Comparison of ENCODE assay signal across 1 cellular context in the genomic region with DNA sequence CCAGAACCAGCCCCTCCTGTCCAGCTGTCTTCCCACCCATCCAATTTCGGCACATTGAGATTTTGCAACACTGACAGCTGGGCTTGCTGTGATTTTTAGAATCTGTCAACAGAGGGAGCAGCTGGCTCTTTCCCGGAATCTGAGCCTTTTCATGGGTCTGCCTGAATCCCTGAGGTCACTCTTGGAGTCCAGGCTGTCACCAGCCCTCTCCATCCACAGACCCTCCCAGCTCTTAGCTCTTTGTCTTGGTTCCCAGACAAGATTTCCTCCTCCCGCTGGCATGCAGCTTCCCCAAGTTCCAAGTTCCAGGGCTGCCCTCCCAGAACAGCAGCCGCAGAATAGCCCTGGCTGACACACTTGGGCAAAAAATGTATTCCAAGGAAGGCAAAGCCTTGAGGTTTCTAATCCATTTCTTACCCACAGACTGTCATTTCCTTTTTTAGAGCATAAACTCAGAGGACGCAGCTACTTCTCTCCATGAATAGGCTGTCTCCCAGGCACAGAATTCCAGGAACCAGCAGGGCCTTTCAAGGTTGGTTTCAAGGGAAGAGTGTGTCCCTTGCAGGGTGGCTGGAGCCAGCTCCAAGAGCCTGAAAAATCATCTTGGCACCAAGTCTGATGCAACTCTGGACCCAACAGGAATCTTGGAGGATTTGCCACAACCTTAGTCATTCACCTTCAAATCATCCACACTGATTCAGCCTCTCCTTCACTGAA.
TF ChIP-seq lines count a peak whose summit lies in the region.

No MANE protein-coding gene starts in this region.

TF ChIP-seq in GM23338, 12 proteins besides CTCF, POLR2A, EP300 and RAD21 (continued from another document):
- no peak for TF ChIP-seq ZNF114 (CRISPR knock-in tag; IDR thresholded peaks at IDR 0.05)
- no peak for TF ChIP-seq POLR2AphosphoS5 (IDR thresholded peaks at IDR 0.05; ENCODE audit: low read depth)
- TF ChIP-seq ZNF331 (CRISPR knock-in tag; IDR thresholded peaks at IDR 0.05; ENCODE audit: low read depth), result no peak
- TF ChIP-seq NANOG (IDR thresholded peaks at IDR 0.05; ENCODE audit: borderline replicate concordance), result no peak
- TF ChIP-seq, protein P1, sequence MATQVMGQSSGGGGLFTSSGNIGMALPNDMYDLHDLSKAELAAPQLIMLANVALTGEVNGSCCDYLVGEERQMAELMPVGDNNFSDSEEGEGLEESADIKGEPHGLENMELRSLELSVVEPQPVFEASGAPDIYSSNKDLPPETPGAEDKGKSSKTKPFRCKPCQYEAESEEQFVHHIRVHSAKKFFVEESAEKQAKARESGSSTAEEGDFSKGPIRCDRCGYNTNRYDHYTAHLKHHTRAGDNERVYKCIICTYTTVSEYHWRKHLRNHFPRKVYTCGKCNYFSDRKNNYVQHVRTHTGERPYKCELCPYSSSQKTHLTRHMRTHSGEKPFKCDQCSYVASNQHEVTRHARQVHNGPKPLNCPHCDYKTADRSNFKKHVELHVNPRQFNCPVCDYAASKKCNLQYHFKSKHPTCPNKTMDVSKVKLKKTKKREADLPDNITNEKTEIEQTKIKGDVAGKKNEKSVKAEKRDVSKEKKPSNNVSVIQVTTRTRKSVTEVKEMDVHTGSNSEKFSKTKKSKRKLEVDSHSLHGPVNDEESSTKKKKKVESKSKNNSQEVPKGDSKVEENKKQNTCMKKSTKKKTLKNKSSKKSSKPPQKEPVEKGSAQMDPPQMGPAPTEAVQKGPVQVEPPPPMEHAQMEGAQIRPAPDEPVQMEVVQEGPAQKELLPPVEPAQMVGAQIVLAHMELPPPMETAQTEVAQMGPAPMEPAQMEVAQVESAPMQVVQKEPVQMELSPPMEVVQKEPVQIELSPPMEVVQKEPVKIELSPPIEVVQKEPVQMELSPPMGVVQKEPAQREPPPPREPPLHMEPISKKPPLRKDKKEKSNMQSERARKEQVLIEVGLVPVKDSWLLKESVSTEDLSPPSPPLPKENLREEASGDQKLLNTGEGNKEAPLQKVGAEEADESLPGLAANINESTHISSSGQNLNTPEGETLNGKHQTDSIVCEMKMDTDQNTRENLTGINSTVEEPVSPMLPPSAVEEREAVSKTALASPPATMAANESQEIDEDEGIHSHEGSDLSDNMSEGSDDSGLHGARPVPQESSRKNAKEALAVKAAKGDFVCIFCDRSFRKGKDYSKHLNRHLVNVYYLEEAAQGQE (IDR thresholded peaks at IDR 0.05; ENCODE audit: unreplicated experiment), result no peak
- TF ChIP-seq, protein P2, sequence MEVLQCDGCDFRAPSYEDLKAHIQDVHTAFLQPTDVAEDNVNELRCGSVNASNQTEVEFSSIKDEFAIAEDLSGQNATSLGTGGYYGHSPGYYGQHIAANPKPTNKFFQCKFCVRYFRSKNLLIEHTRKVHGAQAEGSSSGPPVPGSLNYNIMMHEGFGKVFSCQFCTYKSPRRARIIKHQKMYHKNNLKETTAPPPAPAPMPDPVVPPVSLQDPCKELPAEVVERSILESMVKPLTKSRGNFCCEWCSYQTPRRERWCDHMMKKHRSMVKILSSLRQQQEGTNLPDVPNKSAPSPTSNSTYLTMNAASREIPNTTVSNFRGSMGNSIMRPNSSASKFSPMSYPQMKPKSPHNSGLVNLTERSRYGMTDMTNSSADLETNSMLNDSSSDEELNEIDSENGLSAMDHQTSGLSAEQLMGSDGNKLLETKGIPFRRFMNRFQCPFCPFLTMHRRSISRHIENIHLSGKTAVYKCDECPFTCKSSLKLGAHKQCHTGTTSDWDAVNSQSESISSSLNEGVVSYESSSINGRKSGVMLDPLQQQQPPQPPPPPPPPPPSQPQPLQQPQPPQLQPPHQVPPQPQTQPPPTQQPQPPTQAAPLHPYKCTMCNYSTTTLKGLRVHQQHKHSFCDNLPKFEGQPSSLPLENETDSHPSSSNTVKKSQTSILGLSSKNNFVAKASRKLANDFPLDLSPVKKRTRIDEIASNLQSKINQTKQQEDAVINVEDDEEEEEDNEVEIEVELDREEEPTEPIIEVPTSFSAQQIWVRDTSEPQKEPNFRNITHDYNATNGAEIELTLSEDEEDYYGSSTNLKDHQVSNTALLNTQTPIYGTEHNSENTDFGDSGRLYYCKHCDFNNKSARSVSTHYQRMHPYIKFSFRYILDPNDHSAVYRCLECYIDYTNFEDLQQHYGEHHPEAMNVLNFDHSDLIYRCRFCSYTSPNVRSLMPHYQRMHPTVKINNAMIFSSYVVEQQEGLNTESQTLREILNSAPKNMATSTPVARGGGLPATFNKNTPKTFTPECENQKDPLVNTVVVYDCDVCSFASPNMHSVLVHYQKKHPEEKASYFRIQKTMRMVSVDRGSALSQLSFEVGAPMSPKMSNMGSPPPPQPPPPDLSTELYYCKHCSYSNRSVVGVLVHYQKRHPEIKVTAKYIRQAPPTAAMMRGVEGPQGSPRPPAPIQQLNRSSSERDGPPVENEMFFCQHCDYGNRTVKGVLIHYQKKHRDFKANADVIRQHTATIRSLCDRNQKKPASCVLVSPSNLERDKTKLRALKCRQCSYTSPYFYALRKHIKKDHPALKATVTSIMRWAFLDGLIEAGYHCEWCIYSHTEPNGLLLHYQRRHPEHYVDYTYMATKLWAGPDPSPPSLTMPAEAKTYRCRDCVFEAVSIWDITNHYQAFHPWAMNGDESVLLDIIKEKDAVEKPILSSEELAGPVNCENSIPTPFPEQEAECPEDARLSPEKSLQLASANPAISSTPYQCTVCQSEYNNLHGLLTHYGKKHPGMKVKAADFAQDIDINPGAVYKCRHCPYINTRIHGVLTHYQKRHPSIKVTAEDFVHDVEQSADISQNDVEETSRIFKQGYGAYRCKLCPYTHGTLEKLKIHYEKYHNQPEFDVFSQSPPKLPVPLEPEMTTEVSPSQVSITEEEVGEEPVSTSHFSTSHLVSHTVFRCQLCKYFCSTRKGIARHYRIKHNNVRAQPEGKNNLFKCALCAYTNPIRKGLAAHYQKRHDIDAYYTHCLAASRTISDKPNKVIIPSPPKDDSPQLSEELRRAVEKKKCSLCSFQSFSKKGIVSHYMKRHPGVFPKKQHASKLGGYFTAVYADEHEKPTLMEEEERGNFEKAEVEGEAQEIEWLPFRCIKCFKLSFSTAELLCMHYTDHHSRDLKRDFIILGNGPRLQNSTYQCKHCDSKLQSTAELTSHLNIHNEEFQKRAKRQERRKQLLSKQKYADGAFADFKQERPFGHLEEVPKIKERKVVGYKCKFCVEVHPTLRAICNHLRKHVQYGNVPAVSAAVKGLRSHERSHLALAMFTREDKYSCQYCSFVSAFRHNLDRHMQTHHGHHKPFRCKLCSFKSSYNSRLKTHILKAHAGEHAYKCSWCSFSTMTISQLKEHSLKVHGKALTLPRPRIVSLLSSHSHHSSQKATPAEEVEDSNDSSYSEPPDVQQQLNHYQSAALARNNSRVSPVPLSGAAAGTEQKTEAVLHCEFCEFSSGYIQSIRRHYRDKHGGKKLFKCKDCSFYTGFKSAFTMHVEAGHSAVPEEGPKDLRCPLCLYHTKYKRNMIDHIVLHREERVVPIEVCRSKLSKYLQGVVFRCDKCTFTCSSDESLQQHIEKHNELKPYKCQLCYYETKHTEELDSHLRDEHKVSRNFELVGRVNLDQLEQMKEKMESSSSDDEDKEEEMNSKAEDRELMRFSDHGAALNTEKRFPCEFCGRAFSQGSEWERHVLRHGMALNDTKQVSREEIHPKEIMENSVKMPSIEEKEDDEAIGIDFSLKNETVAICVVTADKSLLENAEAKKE (CRISPR knock-in tag; IDR thresholded peaks at IDR 0.05), result no peak
